Comparison of ENCODE assay signal across 15 cellular contexts in genomic region chr17:3818786-3819185, GRCh38. TPM values are rescaled to one million over a fixed set of nuclear protein-coding genes. Genes with fewer than 3 reads are reported as not detected.
DNase-seq lines count a peak whose midpoint lies in the region; FAIRE-seq and TF ChIP-seq lines count a peak whose summit lies in the region.
"Had no signal": no experiment of that assay in that cellular context is flagged by ENCODE, and none has a peak within 500 bp of the region (broad histone marks: within the 10 kb centered on the region; RNA-seq: fewer than 3 reads in every experiment).

No MANE protein-coding gene starts in this region.

- dilution Hi-C loops in endothelial cell of umbilical vein (cut with MboI; ENCODE audit: extremely low pct_ligation_motif_present, low sequenced_read_pairs), result no loop called here

- H3K79me2 ChIP-seq in endothelial cell of umbilical vein (ENCODE audit: control insufficient read depth, insufficient read depth, low read length), result no peaks in the 10 kb centered on the region

- H3K9me3 ChIP-seq in endothelial cell of umbilical vein (replicated peaks; ENCODE audit: control insufficient read depth, insufficient read depth, low read length), result no peaks in the 10 kb centered on the region
- no peaks in the 10 kb centered on the region for H3K9me3 ChIP-seq in mesodermal cell (ENCODE audit: control insufficient read depth, low read length)
- H3K9me3 ChIP-seq in kidney (ENCODE audit: control insufficient read depth in 1 of 2, low read length in 2 of 2), result no peaks in the 10 kb centered on the region

- WGBS in mesodermal cell (ENCODE audit: insufficient coverage in 2 of 2), 2 experiments, result 91 to 100% methylated on average over 6 of the region's 6 CpGs
- 78 to 81% methylated on average over 6 of the region's 6 CpGs for WGBS in lower leg skin, 2 donors

- TF ChIP-seq POLR2A in endothelial cell of umbilical vein (IDR thresholded peaks at IDR 0.05; ENCODE audit: low read depth, low read length), result no peak
- TF ChIP-seq POLR2A in lower leg skin (IDR thresholded peaks at IDR 0.05), result no peak

- TF ChIP-seq CTCF in endothelial cell of umbilical vein (IDR thresholded peaks at IDR 0.05; ENCODE audit: extremely low read depth in 1 of 2, insufficient read depth in 1 of 2, low read depth in 1 of 2, low read length in 2 of 2) (no peak), kidney (IDR thresholded peaks at IDR 0.05; ENCODE audit: borderline replicate concordance, extremely low read depth, insufficient read depth) (no peak), lower leg skin (IDR thresholded peaks at IDR 0.05) (no peak)

- intact Hi-C loops in endothelial cell of umbilical vein (cut with micrococcal nuclease) (no loop called here), kidney (cut with DNase I) (no loop called here), lower leg skin (cut with DNase I; ENCODE audit: low total_unique reads) (no loop called here)

- H4K20me1 ChIP-seq in endothelial cell of umbilical vein (replicated peaks; ENCODE audit: control insufficient read depth, extremely low read depth, insufficient read depth, low read length), result no peaks in the 10 kb centered on the region

- BruUV-seq in endothelial cell of umbilical vein (replicated peaks; lab: Mats Ljungman, UMichigan), result no TSS peak

- peaks cover 22 to 27% of the 10 kb centered on the region in 2 experiments for H3K36me3 ChIP-seq in endothelial cell of umbilical vein (ENCODE audit: control insufficient read depth in 2 of 2, extremely low read depth in 1 of 2, insufficient read depth in 2 of 2, low read length in 2 of 2)
- peaks cover 96% of the 10 kb centered on the region for H3K36me3 ChIP-seq in mesodermal cell (ENCODE audit: control insufficient read depth, insufficient read depth, low read length)
- peaks cover 35 to 59% of the 10 kb centered on the region in 2 donors for H3K36me3 ChIP-seq in kidney (ENCODE audit: control insufficient read depth in 1 of 2, insufficient read depth in 2 of 2, low read length in 2 of 2)

- peak overlapping the region; percentile 6 for H3K27ac ChIP-seq in endothelial cell of umbilical vein (ENCODE audit: insufficient read depth, low read depth, low read length)
- H3K27ac ChIP-seq in mesodermal cell (ENCODE audit: low read depth, low read length, severe bottlenecking), result peak overlapping the region; percentile 54
- H3K27ac ChIP-seq in kidney (ENCODE audit: low read depth in 2 of 2, low read length in 2 of 2), result peak overlapping the region in 1 of 2 donors; percentile 44

- CTCF ChIA-PET in endothelial cell of umbilical vein (lab: Charles Lee), result interaction anchor here (1.0 to 1.3 kb wide), 2 partner anchors 25 to 81 kb away, joined by 3 to 19 read pairs; no protein-coding TSS in a partner anchor

- H3K9me1 ChIP-seq in endothelial cell of umbilical vein (replicated peaks; ENCODE audit: control insufficient read depth, extremely low read depth, insufficient read depth, low read length), result no peaks in the 10 kb centered on the region

- no peak overlapping the region for H3K4me3 ChIP-seq in endothelial cell of umbilical vein (replicated peaks in 1 of 3; ENCODE audit: insufficient read depth in 1 of 3, low read depth in 1 of 3, low read length in 3 of 3)
- no peak overlapping the region for H3K4me3 ChIP-seq in mesodermal cell (ENCODE audit: extremely low read depth, insufficient read depth, low read length, poor library complexity, severe bottlenecking)
- H3K4me3 ChIP-seq in kidney (ENCODE audit: low read length in 2 of 2), result no peak overlapping the region
- H3K4me3 ChIP-seq in lower leg skin (ENCODE audit: low read depth, poor library complexity, severe bottlenecking), result no peak overlapping the region
- H3K4me3 ChIP-seq: lung had no signal

- no peaks in the 10 kb centered on the region for H3K27me3 ChIP-seq in endothelial cell of umbilical vein (ENCODE audit: control insufficient read depth in 2 of 2, insufficient read depth in 2 of 2, low read length in 2 of 2)

- POLR2A ChIA-PET in endothelial cell of umbilical vein (lab: Charles Lee), result no interaction called here

- H2AFZ ChIP-seq in endothelial cell of umbilical vein (ENCODE audit: low read depth, low read length), result no peak overlapping the region

- H3K4me2 ChIP-seq in endothelial cell of umbilical vein (ENCODE audit: insufficient read depth, low read length), result no peak overlapping the region

- H3K4me1 ChIP-seq in endothelial cell of umbilical vein (ENCODE audit: control insufficient read depth, extremely low read depth, insufficient read depth, low read length), result peaks cover 10% of the 10 kb centered on the region
- H3K4me1 ChIP-seq in mesodermal cell (ENCODE audit: control insufficient read depth, insufficient read depth, low read length, poor library complexity, severe bottlenecking), result peaks cover under 1% of the 10 kb centered on the region
- no peaks in the 10 kb centered on the region for H3K4me1 ChIP-seq in kidney (ENCODE audit: control insufficient read depth in 1 of 2, insufficient read depth in 1 of 2, low read depth in 1 of 2, low read length in 2 of 2)

- FAIRE-seq in endothelial cell of umbilical vein (lab: Jason Lieb, UNC) (peak; percentile 93), kidney (lab: Jason Lieb, UNC) (no peak)
- FAIRE-seq: urothelium cell line had no signal

- DNase-seq in CD1c-positive myeloid dendritic cell (ENCODE audit: extremely low spot score) (peak; percentile 60), MV-4-11 (lab: John Stamatoyannopoulos, UW) (peak; percentile 68), endothelial cell of umbilical vein (ENCODE audit: low read depth, low spot score) (peak; percentile 88), kidney (no peak), NCI-H1048 (lab: John Stamatoyannopoulos, UW) (no peak), ureter (ENCODE audit: low spot score) (no peak), lower leg skin (ENCODE audit: low spot score in 2 of 2) (no peak)
- DNase-seq: activated CD4-positive, alpha-beta memory T cell treated with anti-CD3 and anti-CD28 coated beads for 36 hours; DND-41; H7; SHP77 treated with DMSO at 0.1 percent for 48 hours; stimulated activated CD4-positive, alpha-beta T cell treated with anti-CD3 and anti-CD28 coated beads, Interleukin-4, amount 100 ng/mL, for 24 hours had no signal

- H3K9ac ChIP-seq in endothelial cell of umbilical vein (replicated peaks; ENCODE audit: extremely low read depth, insufficient read depth, low read length), result no peak overlapping the region
- H3K9ac ChIP-seq in kidney (ENCODE audit: low read length in 2 of 2), result no peak overlapping the region

TF ChIP-seq in endothelial cell of umbilical vein, 7 proteins besides CTCF, POLR2A, EP300 and RAD21:
- TF ChIP-seq EZH2 (IDR thresholded peaks at IDR 0.05; ENCODE audit: borderline replicate concordance, low read depth, low read length, severe bottlenecking) (no peak), JUN (IDR thresholded peaks at IDR 0.05; ENCODE audit: borderline replicate concordance, insufficient read depth, insufficient read length, low read depth) (peak; percentile 31), FOS (IDR thresholded peaks at IDR 0.05; ENCODE audit: borderline replicate concordance, insufficient read depth, low read length) (peak; percentile 27)

RNA-seq across cellular contexts. Expression of gene ITGAE, which starts 17.8 kb away (rescaled TPM):
- total RNA-seq in endothelial cell of umbilical vein (29.6 and 32.6 TPM in 2 replicates), kidney (16.5 TPM), ureter (28.5 TPM), lower leg skin (10 to 100 TPM in 2 of 4 donors, 1 to 10 TPM in 2; 8.3 to 13.9 (median 9.6) TPM)
- polyA plus RNA-seq in endothelial cell of umbilical vein (46.3 and 71.6 TPM in 2 replicates), kidney (ENCODE audit: insufficient read depth, low read depth, low replicate concordance) (46.3 TPM)
- polyA plus RNA-seq in endothelial cell of umbilical vein (2011; cell fraction: cytosol; rRNA removed), result 83.7 and 90.5 TPM in 2 replicates
- 35.3 and 41.1 TPM in 2 replicates for polyA plus RNA-seq in endothelial cell of umbilical vein (2011; cell fraction: nucleus; rRNA removed)
- 51.1 and 63.7 TPM in 2 replicates for polyA plus RNA-seq in endothelial cell of umbilical vein (2012)
- 10.3 and 17.7 TPM in 2 replicates for polyA minus RNA-seq in endothelial cell of umbilical vein
- 7.6 TPM for polyA minus RNA-seq in endothelial cell of umbilical vein (2011; cell fraction: cytosol; rRNA and poly(A)+ RNA removed)
- polyA minus RNA-seq in endothelial cell of umbilical vein (2011; cell fraction: nucleus; rRNA and poly(A)+ RNA removed), result 7.1 and 12.1 TPM in 2 replicates
- 45.7 TPM for polyA plus RNA-seq in mesodermal cell (2013, experiment 1 of 2)
- 39.8 TPM for polyA plus RNA-seq in mesodermal cell (2013, experiment 2 of 2)

RNA-seq across cellular contexts. Expression of gene NCBP3, which starts 27.3 kb away (rescaled TPM):
- total RNA-seq in endothelial cell of umbilical vein (51.1 and 52.2 TPM in 2 replicates), kidney (41.5 TPM), ureter (46.1 TPM), lower leg skin (10 to 100 TPM; 21.6 to 24.4 (median 23.3) TPM)
- polyA plus RNA-seq in endothelial cell of umbilical vein (13.7 and 18.2 TPM in 2 replicates), kidney (ENCODE audit: insufficient read depth, low read depth, low replicate concordance) (14.5 TPM)
- polyA plus RNA-seq in endothelial cell of umbilical vein (2011; cell fraction: cytosol; rRNA removed), result 11.9 and 12.1 TPM in 2 replicates
- 62.7 and 82.9 TPM in 2 replicates for polyA plus RNA-seq in endothelial cell of umbilical vein (2011; cell fraction: nucleus; rRNA removed)
- 38.9 and 40.6 TPM in 2 replicates for polyA plus RNA-seq in endothelial cell of umbilical vein (2012)
- polyA minus RNA-seq in endothelial cell of umbilical vein, result 23.0 and 28.6 TPM in 2 replicates
- polyA minus RNA-seq in endothelial cell of umbilical vein (2011; cell fraction: cytosol; rRNA and poly(A)+ RNA removed), result 7.9 TPM
- polyA minus RNA-seq in endothelial cell of umbilical vein (2011; cell fraction: nucleus; rRNA and poly(A)+ RNA removed), result 27.6 and 51.3 TPM in 2 replicates
- 47.0 TPM for polyA plus RNA-seq in mesodermal cell (2013, experiment 1 of 2)
- 44.5 TPM for polyA plus RNA-seq in mesodermal cell (2013, experiment 2 of 2)

Comparison
In these comparisons a context has a peak if more than half of its experiments do, and no peak if none do; other contexts are left out.
1. DNase-seq: peak in CD1c-positive myeloid dendritic cell (single experiment), MV-4-11 (single experiment) and endothelial cell of umbilical vein (single experiment); none in kidney (single experiment), NCI-H1048 (single experiment), ureter (single experiment) and lower leg skin (0 of 2).